16 cellular contexts compared by ENCODE assay signal in the genomic region with DNA sequence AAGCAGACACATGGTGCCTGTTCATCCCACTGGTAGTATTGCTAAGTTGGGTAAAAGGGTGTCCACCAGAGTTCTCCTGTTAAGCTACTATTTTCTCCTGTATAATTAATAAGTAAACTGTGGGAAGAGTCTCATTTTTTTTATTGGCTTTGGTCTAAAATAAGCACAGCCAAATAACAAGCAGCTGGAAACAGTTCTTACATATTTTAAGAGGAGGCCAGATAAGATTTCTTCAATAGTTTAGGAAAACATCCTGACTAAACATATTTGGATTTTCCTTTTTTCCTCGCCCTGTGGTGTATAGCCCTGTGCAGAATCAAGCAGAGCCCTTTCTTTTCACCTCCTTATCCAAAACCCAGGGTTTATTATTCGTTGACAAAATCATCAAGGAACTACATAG.
DNase-seq lines count a peak whose midpoint lies in the region; ATAC-seq and TF ChIP-seq lines count a peak whose summit lies in the region.
"Had no signal": no experiment of that assay in that cellular context is flagged by ENCODE, and none has a peak within 500 bp of the region (broad histone marks: within the 10 kb centered on the region; RNA-seq: fewer than 3 reads in every experiment).

No MANE protein-coding gene starts in this region.

- no peaks in the 10 kb centered on the region for H3K36me3 Mint-ChIP-seq in natural killer cell
- H3K36me3 Mint-ChIP-seq: CD8-positive, alpha-beta T cell had no signal

- peaks cover 0 to 2% of the 10 kb centered on the region in 2 donors for H3K27me3 Mint-ChIP-seq in natural killer cell (ENCODE audit: low read depth in 2 of 2)

- H3K9me3 ChIP-seq in right cardiac atrium (ENCODE audit: control insufficient read depth, low read length) (no peaks in the 10 kb centered on the region), uterus (no peaks in the 10 kb centered on the region)

- TF ChIP-seq POLR2A in uterus (IDR thresholded peaks at IDR 0.05), result no peak

- H3K27me3 ChIP-seq in right cardiac atrium (ENCODE audit: control insufficient read depth, insufficient read depth) (no peaks in the 10 kb centered on the region), uterus (no peaks in the 10 kb centered on the region)

- POLR2A ChIA-PET in HEK293T (lab: Yijun Ruan, JAX), result interaction anchor here (1.0 kb wide), 1 partner anchor 8 kb away, joined by 3 read pairs; no protein-coding TSS in a partner anchor

- H3K4me1 ChIP-seq in right cardiac atrium (ENCODE audit: control insufficient read depth, insufficient read depth, low read length) (peaks cover 3% of the 10 kb centered on the region), uterus (peaks cover 0 to 9% of the 10 kb centered on the region in 2 donors)

- ATAC-seq in left ventricle myocardium superior (peak; percentile 60), right cardiac atrium (no peak), natural killer cell (no peak)
- ATAC-seq: CD8-positive, alpha-beta T cell had no signal

- intact Hi-C loops in left ventricle myocardium superior (cut with micrococcal nuclease), result no loop called here
- intact Hi-C loops in right cardiac atrium (cut with DNase I), result no loop called here
- intact Hi-C loops in natural killer cell (cut with micrococcal nuclease), result loop anchor here (5.0 kb wide), 1 partner anchor 69 kb away; no protein-coding TSS in a partner anchor
- intact Hi-C loops in uterus (cut with DNase I; ENCODE audit: low total_unique reads), result no loop called here

- H3K27ac ChIP-seq in right cardiac atrium (ENCODE audit: low read length), result no peak overlapping the region
- H3K27ac ChIP-seq in uterus, result peak overlapping the region; percentile 13 to 33

- H3K4me3 ChIP-seq in right cardiac atrium (ENCODE audit: low read length) (no peak overlapping the region), uterus (no peak overlapping the region)

- 54% methylated on average over 2 of the region's 2 CpGs for WGBS in right cardiac atrium

- peaks cover 44 to 46% of the 10 kb centered on the region in 2 donors for H3K4me1 Mint-ChIP-seq in natural killer cell

- no peak for DNase-seq in left ventricle myocardium superior
- no peak for DNase-seq in right cardiac atrium
- DNase-seq in fibroblast of peridontal ligament (ENCODE audit: extremely low read depth), result peak; percentile 55
- DNase-seq in natural killer cell, result no peak
- DNase-seq in uterus, result no peak
- DNase-seq in HEK293T (ENCODE audit: extremely low spot score), result no peak
- DNase-seq in SIG-M5 treated with dmso at 0.1 percent for 504 hours (lab: John Stamatoyannopoulos, UW; ENCODE audit: unreplicated experiment), result no peak
- no peak for DNase-seq in stimulated activated CD4-positive, alpha-beta T cell treated with anti-CD3 and anti-CD28 coated beads, Interleukin-4, amount 100 ng/mL, for 4 hours
- DNase-seq: 8988T; CD8-positive, alpha-beta T cell; H7; KG1; NCI-H1048; NCI-H146; NCI-H2081; NCI-H510A had no signal

- no peak for TF ChIP-seq CTCF in natural killer cell (IDR thresholded peaks at IDR 0.05)
- TF ChIP-seq CTCF in uterus (IDR thresholded peaks at IDR 0.05), result no peak

- peak overlapping the region; percentile 74 to 76 for H3K27ac Mint-ChIP-seq in natural killer cell
- H3K27ac Mint-ChIP-seq: CD8-positive, alpha-beta T cell had no signal

- CTCF ChIA-PET in HEK293T (lab: Yijun Ruan, JAX), result no interaction called here

- no peaks in the 10 kb centered on the region for H3K9me3 Mint-ChIP-seq in natural killer cell

- no peak overlapping the region for H3K4me3 Mint-ChIP-seq in natural killer cell
- H3K4me3 Mint-ChIP-seq: CD8-positive, alpha-beta T cell had no signal

- no peaks in the 10 kb centered on the region for H3K36me3 ChIP-seq in uterus

TF ChIP-seq in HEK293T, 16 proteins besides CTCF, POLR2A, EP300 and RAD21:
- no peak for TF ChIP-seq FOXM1 (IDR thresholded peaks at IDR 0.05; ENCODE audit: borderline replicate concordance)
- no peak for TF ChIP-seq CTBP1 (IDR thresholded peaks at IDR 0.05; ENCODE audit: borderline replicate concordance)
- TF ChIP-seq TARDBP (IDR thresholded peaks at IDR 0.05), result no peak
- TF ChIP-seq ELF4 (IDR thresholded peaks at IDR 0.05), result no peak
- no peak for TF ChIP-seq SUZ12 (IDR thresholded peaks at IDR 0.05)
- TF ChIP-seq FOXK2 (IDR thresholded peaks at IDR 0.05), result no peak
